ENCODE assay signal across 18 cellular contexts in genomic region chr2:24843461-24843860, GRCh38. TPM values are rescaled to one million over a fixed set of nuclear protein-coding genes. Genes with fewer than 3 reads are reported as not detected.
DNase-seq lines count a peak whose midpoint lies in the region; ATAC-seq, FAIRE-seq and TF ChIP-seq lines count a peak whose summit lies in the region.
"Had no signal": no experiment of that assay in that cellular context is flagged by ENCODE, and none has a peak within 500 bp of the region (broad histone marks: within the 10 kb centered on the region; RNA-seq: fewer than 3 reads in every experiment).

No MANE protein-coding gene starts in this region.

- POLR2A ChIA-PET in K562 (lab: Yijun Ruan, JAX), result no interaction called here

- in situ Hi-C loops in K562 (cut with MboI), result no loop called here

- H3K4me2 ChIP-seq in K562 (ENCODE audit: insufficient read depth, low read length), result no peak overlapping the region
- H3K4me2 ChIP-seq: GM23338 had no signal

- H3K27me3 Mint-ChIP-seq in T-helper 17 cell, result no peaks in the 10 kb centered on the region
- H3K27me3 Mint-ChIP-seq in nephron progenitor cell (ENCODE audit: low read depth, poor library complexity), result peaks cover 2% of the 10 kb centered on the region
- H3K27me3 Mint-ChIP-seq: CD4-positive, alpha-beta memory T cell had no signal

- CTCF ChIA-PET in K562 (lab: Yijun Ruan, JAX; ENCODE audit: low intra/inter-chr PET ratio), result no interaction called here

- TF ChIP-seq EP300 in K562 (IDR thresholded peaks at IDR 0.05; ENCODE audit: low read length), result no peak

- H3K4me3 ChIP-seq in K562 (no peak overlapping the region), spleen (no peak overlapping the region)
- H3K4me3 ChIP-seq: GM23338 had no signal

- H3K4me1 Mint-ChIP-seq in T-helper 17 cell (peaks cover 5% of the 10 kb centered on the region), nephron progenitor cell (peaks cover 4% of the 10 kb centered on the region)

- H2AFZ ChIP-seq in K562 (ENCODE audit: low read depth, low read length), result no peak overlapping the region
- H2AFZ ChIP-seq: GM23338 had no signal

- peaks cover 33% of the 10 kb centered on the region for H3K9me3 Mint-ChIP-seq in nephron progenitor cell

- H3K4me1 ChIP-seq in K562 (replicated peaks in 1 of 2; ENCODE audit: control insufficient read depth in 2 of 2, insufficient read depth in 2 of 2, low read length in 2 of 2) (peaks cover 0 to 5% of the 10 kb centered on the region in 2 experiments; a peak in 2 of 5 replicates), spleen (no peaks in the 10 kb centered on the region)

- no peak overlapping the region for H3K27ac ChIP-seq in K562 (ENCODE audit: extremely low read depth, low read depth, low read length)
- no peak overlapping the region for H3K27ac ChIP-seq in spleen

- no TSS peak for BruUV-seq in K562 (replicated peaks; lab: Mats Ljungman, UMichigan)

- no peaks in the 10 kb centered on the region for H3K79me2 ChIP-seq in K562 (ENCODE audit: control insufficient read depth, insufficient read depth, low read length)

- no peak overlapping the region for H3K9ac ChIP-seq in K562 (ENCODE audit: insufficient read depth in 1 of 2, low read depth in 2 of 2, low read length in 2 of 2)

- H3K36me3 ChIP-seq in K562 (ENCODE audit: control insufficient read depth, insufficient read depth, low read length) (peaks cover 35% of the 10 kb centered on the region; the same call in 1 of the 3 replicates), spleen (peaks cover 0 to 55% (median 24%) of the 10 kb centered on the region in 6 donors)

- H3K9me3 ChIP-seq in T-helper 17 cell (ENCODE audit: control insufficient read depth, low read length, poor library complexity, severe bottlenecking), result no peaks in the 10 kb centered on the region
- no peaks in the 10 kb centered on the region for H3K9me3 ChIP-seq in K562 (replicated peaks; ENCODE audit: control insufficient read depth, insufficient read depth, low read depth, low read length)
- H3K9me3 ChIP-seq in spleen, result peaks cover 0 to 9% (median 3%) of the 10 kb centered on the region in 8 donors

- WGBS in K562 (ENCODE audit: insufficient coverage, low coverage, missing lambda C conversion rate), result 98% methylated on average over 11 of the region's 12 CpGs
- 95 to 98% (median 97%) methylated on average over 12 of the region's 12 CpGs for WGBS in spleen, 5 donors

- no peaks in the 10 kb centered on the region for H3K36me3 Mint-ChIP-seq in T-helper 17 cell (ENCODE audit: low read depth)
- peaks cover 44% of the 10 kb centered on the region for H3K36me3 Mint-ChIP-seq in nephron progenitor cell (ENCODE audit: low read depth)

- DNase-seq in T-helper 17 cell (no peak), K562 (ENCODE audit: extremely low read depth in 1 of 4, low spot score in 3 of 4) (no peak), nephron progenitor cell (no peak), spleen (peak; percentile 60), HTR-8/SVneo (ENCODE audit: insufficient read length, low spot score) (no peak)
- DNase-seq: C1 segment of cervical spinal cord; Calu3; CD4-positive, alpha-beta memory T cell; COR-L47; DMS53; DMS79 treated with DMSO at 0.1 percent for 48 hours; GF-D8; H9 had no signal

- no peak for TF ChIP-seq CTCF in K562 (IDR thresholded peaks at IDR 0.05 in 2 of 3, conservative IDR thresholded peaks at IDR 0.05 in 1 of 3; ENCODE audit: insufficient read depth in 2 of 3, low read depth in 1 of 3, low read length in 3 of 3)
- no peak for TF ChIP-seq CTCF in nephron progenitor cell (IDR thresholded peaks at IDR 0.05)
- no peak for TF ChIP-seq CTCF in spleen (IDR thresholded peaks at IDR 0.05 in 8 of 11, conservative IDR thresholded peaks at IDR 0.05 in 3 of 11)

- TF ChIP-seq POLR2A in K562 (conservative IDR thresholded peaks at IDR 0.05) (no peak), spleen (IDR thresholded peaks at IDR 0.05) (no peak)

- H3K4me3 Mint-ChIP-seq in T-helper 17 cell (peak overlapping the region; percentile 44), nephron progenitor cell (no peak overlapping the region)
- H3K4me3 Mint-ChIP-seq: CD4-positive, alpha-beta memory T cell; GM23338; H9 had no signal

- no peaks in the 10 kb centered on the region for H4K20me1 ChIP-seq in K562 (replicated peaks; ENCODE audit: control insufficient read depth, insufficient read depth, low read length)

- H3K27me3 ChIP-seq in K562 (ENCODE audit: control insufficient read depth in 2 of 2, insufficient read depth in 2 of 2, low read length in 2 of 2) (no peaks in the 10 kb centered on the region), spleen (replicated peaks in 1 of 7) (no peaks in the 10 kb centered on the region)

- ATAC-seq in T-helper 17 cell (no peak), K562 (no peak), HG02588 (IDR thresholded peaks at IDR 0.05; ENCODE audit: unreplicated experiment) (no peak)
- ATAC-seq: GM23338, HCT116 had no signal

- no peak for TF ChIP-seq RAD21 in K562 (CRISPR knock-in tag; conservative IDR thresholded peaks at IDR 0.05 in 1 of 2, IDR thresholded peaks at IDR 0.05 in 1 of 2)

- intact Hi-C loops in K562 (cut with micrococcal nuclease) (no loop called here), spleen (cut with DNase I; ENCODE audit: low total_unique reads) (no loop called here)

- FAIRE-seq in K562 (lab: Jason Lieb, UNC) (no peak), HTR-8/SVneo (lab: Jason Lieb, UNC) (no peak)
- FAIRE-seq: GM12891, GM18507 had no signal

- H3K27ac Mint-ChIP-seq in T-helper 17 cell, result no peak overlapping the region
- peak overlapping the region; percentile 32 for H3K27ac Mint-ChIP-seq in nephron progenitor cell
- H3K27ac Mint-ChIP-seq: GM23338 had no signal

- no peaks in the 10 kb centered on the region for H3K9me1 ChIP-seq in K562 (ENCODE audit: control insufficient read depth, insufficient read depth, low read length)

TF ChIP-seq in K562, 482 proteins besides CTCF, POLR2A, EP300 and RAD21 (continues in another document):
- 0 out of 2 replicates have a peak, but pooled peaks have one; percentile 17 for TF ChIP-seq NFIC (IDR thresholded peaks at IDR 0.05)

RNA-seq across cellular contexts. Expression of gene CENPO, which starts 50.2 kb away (rescaled TPM):
- 1 to 10 TPM; 3.5 to 6.5 TPM for total RNA-seq in T-helper 17 cell
- 153 and 177 TPM in 2 replicates for total RNA-seq in K562 (2011; cell fraction: chromatin; rRNA removed; ENCODE audit: low replicate concordance)
- total RNA-seq in K562 (2011; cell fraction: nucleolus; rRNA removed), result 96.4 and 101 TPM in 2 replicates
- 140 and 180 TPM in 2 replicates for total RNA-seq in K562 (2011; cell fraction: nucleoplasm; rRNA removed)
- 35.4 and 36.1 TPM in 2 replicates for total RNA-seq in K562 (2014; rRNA removed)
- 33.6 and 37.3 TPM in 2 replicates for total RNA-seq in K562 (2014; rRNA removed; fragmentation: Illumina TruSeq; extraction: Trizol)
- 38.9 and 41.1 TPM in 2 replicates for total RNA-seq in K562 (2015; rRNA removed; fragmentation: Illumina TruSeq; extraction: Trizol)
- total RNA-seq in K562 (2021), result 39.9 and 46.2 TPM in 2 replicates
- polyA plus RNA-seq in K562 (2011; rRNA removed), result 59.4 and 63.0 TPM in 2 replicates
- 36.2 and 39.3 TPM in 2 replicates for polyA plus RNA-seq in K562 (2011; cell fraction: cytosol; rRNA removed)
- polyA plus RNA-seq in K562 (2011; cell fraction: nucleus; rRNA removed), result 103 and 125 TPM in 2 replicates
- 35.5 and 43.1 TPM in 2 replicates for polyA plus RNA-seq in K562 (2012)
- polyA plus RNA-seq in K562 (2014; fragmentation: Illumina TruSeq; extraction: Trizol), result 44.9 and 49.8 TPM in 2 replicates
- polyA plus RNA-seq in K562 (2014; fragmentation: Nextera tagmentation; extraction: Ambion mirVana), result 10 to 100 TPM; 30.6 to 38.9 TPM
- polyA plus RNA-seq in K562 (2014; rRNA removed), result 35.5 and 49.5 TPM in 2 replicates
- polyA minus RNA-seq in K562 (2011; rRNA and poly(A)+ RNA removed), result 65.4 and 67.6 TPM in 2 replicates
- polyA minus RNA-seq in K562 (2011; cell fraction: cytosol; rRNA and poly(A)+ RNA removed), result 22.3 and 36.6 TPM in 2 replicates
- 46.7 and 67.0 TPM in 2 replicates for polyA minus RNA-seq in K562 (2011; cell fraction: nucleus; rRNA and poly(A)+ RNA removed)
- 10 to 100 TPM in 1 of 7 donors, 1 to 10 TPM in 6; 6.8 to 10.4 (median 8.7) TPM for total RNA-seq in spleen
- polyA plus RNA-seq in spleen, result 1 to 10 TPM; 1.7 to 3.4 (median 2.6) TPM

RNA-seq across cellular contexts. Expression of gene PTRHD1, which starts 50.3 kb away (rescaled TPM):
- total RNA-seq in T-helper 17 cell, result 10 to 100 TPM; 19.1 to 21.6 TPM
- total RNA-seq in K562 (2011; cell fraction: chromatin; rRNA removed; ENCODE audit: low replicate concordance), result 4.5 and 5.4 TPM in 2 replicates
- total RNA-seq in K562 (2011; cell fraction: nucleolus; rRNA removed), result 10.2 and 10.3 TPM in 2 replicates
- 10.8 and 23.1 TPM in 2 replicates for total RNA-seq in K562 (2011; cell fraction: nucleoplasm; rRNA removed)
- total RNA-seq in K562 (2014; rRNA removed), result 60.9 and 67.5 TPM in 2 replicates
- 42.6 and 47.1 TPM in 2 replicates for total RNA-seq in K562 (2014; rRNA removed; fragmentation: Illumina TruSeq; extraction: Trizol)
- 26.7 and 43.8 TPM in 2 replicates for total RNA-seq in K562 (2015; rRNA removed; fragmentation: Illumina TruSeq; extraction: Trizol)
- 48.9 and 51.4 TPM in 2 replicates for total RNA-seq in K562 (2021)
- polyA plus RNA-seq in K562 (2011; rRNA removed), result 82.7 and 83.2 TPM in 2 replicates
- 76.4 and 103 TPM in 2 replicates for polyA plus RNA-seq in K562 (2011; cell fraction: cytosol; rRNA removed)
- 23.4 and 40.4 TPM in 2 replicates for polyA plus RNA-seq in K562 (2011; cell fraction: nucleus; rRNA removed)
- polyA plus RNA-seq in K562 (2012), result 47.2 and 87.1 TPM in 2 replicates
- polyA plus RNA-seq in K562 (2014; fragmentation: Illumina TruSeq; extraction: Trizol), result 15.8 and 31.7 TPM in 2 replicates
- 10 to 100 TPM; 32.9 to 46.6 TPM for polyA plus RNA-seq in K562 (2014; fragmentation: Nextera tagmentation; extraction: Ambion mirVana)
- polyA plus RNA-seq in K562 (2014; rRNA removed), result 61.1 and 71.1 TPM in 2 replicates
- 8.6 and 11.1 TPM in 2 replicates for polyA minus RNA-seq in K562 (2011; rRNA and poly(A)+ RNA removed)
- 7.8 and 12.2 TPM in 2 replicates for polyA minus RNA-seq in K562 (2011; cell fraction: cytosol; rRNA and poly(A)+ RNA removed)
- 4.7 and 7.3 TPM in 2 replicates for polyA minus RNA-seq in K562 (2011; cell fraction: nucleus; rRNA and poly(A)+ RNA removed)
- total RNA-seq in spleen, result 10 to 100 TPM; 11.0 to 26.9 (median 20.5) TPM
- 10 to 100 TPM; 36.4 to 42.0 (median 36.5) TPM for polyA plus RNA-seq in spleen
